8 cellular contexts compared by ENCODE assay signal in genomic region chr17:46193246-46193625, GRCh38.
DNase-seq lines count a peak whose midpoint lies in the region; ATAC-seq and TF ChIP-seq lines count a peak whose summit lies in the region.

KANSL1 (minus strand) TSS chr17:46193429; CDS start chr17:46172143, 21,286 bp downstream.

- peak; percentile 84 for DNase-seq in DMS79 treated with DMSO at 0.1 percent for 48 hours (lab: John Stamatoyannopoulos, UW)
- DNase-seq in RKO (ENCODE audit: low spot score) = peak; percentile 89
- peak; percentile 73 for DNase-seq in activated T-helper 9 cell treated with anti-CD3 and anti-CD28 coated beads, Interleukin-2, amount 50 U/mL, for 16 hours (ENCODE audit: low read depth)
- DNase-seq in fibroblast of peridontal ligament (ENCODE audit: extremely low read depth) = peak; percentile 87

- no peaks in the 10 kb centered on the region for H3K9me3 Mint-ChIP-seq in nephron
- no peaks in the 10 kb centered on the region for H3K9me3 Mint-ChIP-seq in stimulated activated naive CD8-positive, alpha-beta T cell treated with anti-CD3 and anti-CD28 coated beads, Interleukin-15, Interleukin-2, amounts not matched to agents 100 ng/mL and 50 ng/mL, for 24 hours

- H3K4me1 Mint-ChIP-seq in nephron = peaks cover 37% of the 10 kb centered on the region
- peaks cover 71% of the 10 kb centered on the region for H3K4me1 Mint-ChIP-seq in stimulated activated naive CD8-positive, alpha-beta T cell treated with anti-CD3 and anti-CD28 coated beads, Interleukin-15, Interleukin-2, amounts not matched to agents 100 ng/mL and 50 ng/mL, for 24 hours (ENCODE audit: low read depth)

- H3K4me3 Mint-ChIP-seq in nephron = peak within 1 kb of the TSS; percentile 96 to 98 (median 97)
- peak within 1 kb of the TSS; percentile 96 for H3K4me3 Mint-ChIP-seq in stimulated activated naive CD8-positive, alpha-beta T cell treated with anti-CD3 and anti-CD28 coated beads, Interleukin-15, Interleukin-2, amounts not matched to agents 100 ng/mL and 50 ng/mL, for 24 hours

- no peaks in the 10 kb centered on the region for H3K27me3 Mint-ChIP-seq in nephron (ENCODE audit: low read depth)
- H3K27me3 Mint-ChIP-seq in stimulated activated naive CD8-positive, alpha-beta T cell treated with anti-CD3 and anti-CD28 coated beads, Interleukin-15, Interleukin-2, amounts not matched to agents 100 ng/mL and 50 ng/mL, for 24 hours = no peaks in the 10 kb centered on the region

- peak within 1 kb of the TSS; percentile 95 for H3K27ac ChIP-seq in KOPT-K1 (ENCODE audit: low read depth, low read length, poor library complexity, severe bottlenecking)

- H3K36me3 Mint-ChIP-seq in nephron (ENCODE audit: low read depth) = peaks cover 13% of the 10 kb centered on the region
- peaks cover 34% of the 10 kb centered on the region for H3K36me3 Mint-ChIP-seq in stimulated activated naive CD8-positive, alpha-beta T cell treated with anti-CD3 and anti-CD28 coated beads, Interleukin-15, Interleukin-2, amounts not matched to agents 100 ng/mL and 50 ng/mL, for 24 hours (ENCODE audit: low read depth)

- TF ChIP-seq CTCF in nephron (IDR thresholded peaks at IDR 0.05; ENCODE audit: unreplicated experiment in 3 of 3) = peak in 2 of 3 experiments; percentile 20 to 37

- H3K9me3 ChIP-seq in KOPT-K1 (ENCODE audit: insufficient read depth, low read length, poor library complexity, severe bottlenecking) = no peaks in the 10 kb centered on the region

- ATAC-seq in GM21723 (IDR thresholded peaks at IDR 0.05; ENCODE audit: unreplicated experiment) = peak; percentile 61

- peak within 1 kb of the TSS; percentile 99 to 100 (median 100) for H3K27ac Mint-ChIP-seq in nephron
- peak within 1 kb of the TSS; percentile 97 for H3K27ac Mint-ChIP-seq in stimulated activated naive CD8-positive, alpha-beta T cell treated with anti-CD3 and anti-CD28 coated beads, Interleukin-15, Interleukin-2, amounts not matched to agents 100 ng/mL and 50 ng/mL, for 24 hours

- no peaks in the 10 kb centered on the region for H3K36me3 ChIP-seq in KOPT-K1 (ENCODE audit: insufficient read depth, low read length)

Comparison
In these comparisons a context has a peak if more than half of its experiments do, and no peak if none do; other contexts are left out.
1. Peak in every context shown above with its lines: DNase-seq, ATAC-seq and H3K27ac ChIP-seq.